Comparison of ENCODE assay signal across 8 cellular contexts in genomic region chr1:74732960-74733615, GRCh38. TPM values are rescaled to one million over a fixed set of nuclear protein-coding genes. Genes with fewer than 3 reads are reported as not detected.
A peak's percentile ranks its signal among the peaks of the same experiment; 100 is the strongest.
DNase-seq lines count a peak whose midpoint lies in the region; ATAC-seq and TF ChIP-seq lines count a peak whose summit lies in the region.

TSS of gene CRYZ (minus strand) at chr1:74733050. CDS start at chr1:74724821, 8,229 bp downstream.
TSS of gene TYW3 (plus strand) at chr1:74733152. CDS start at chr1:74733245, 93 bp downstream.

- WGBS in ectodermal cell, 2 experiments, result 30 to 32% methylated on average over 30 of the region's 30 CpGs

- intact Hi-C loops in CD14-positive monocyte (cut with micrococcal nuclease) (no loop called here), lower lobe of right lung (cut with DNase I) (no loop called here)
- intact Hi-C loops in activated CD4-positive, alpha-beta memory T cell treated with anti-CD3 and anti-CD28 coated beads for 36 hours (cut with micrococcal nuclease), result loop anchor here (1.0 to 5.0 kb wide), 7 partner anchors 12 to 1054 kb away; partner anchors contain the start of genes FPGT, LRRIQ3 and RABGGTB

- peaks cover 0 to 4% (median 2%) of the 10 kb centered on the region in 7 donors for H3K9me3 Mint-ChIP-seq in CD14-positive monocyte
- H3K9me3 Mint-ChIP-seq in activated CD4-positive, alpha-beta memory T cell treated with anti-CD3 and anti-CD28 coated beads for 36 hours, result no peaks in the 10 kb centered on the region

- peaks cover 0 to 2% (median 0%) of the 10 kb centered on the region in 3 donors for H3K27me3 Mint-ChIP-seq in CD14-positive monocyte (ENCODE audit: low read depth in 3 of 3)
- H3K27me3 Mint-ChIP-seq in activated CD4-positive, alpha-beta memory T cell treated with anti-CD3 and anti-CD28 coated beads for 36 hours, result no peaks in the 10 kb centered on the region

- ATAC-seq in GM19397 (IDR thresholded peaks at IDR 0.05; ENCODE audit: unreplicated experiment) (peak; percentile 72), HG03571 (IDR thresholded peaks at IDR 0.05; ENCODE audit: unreplicated experiment) (peak; percentile 70), lower lobe of right lung (peak; percentile 96 to 97)

- POLR2A ChIA-PET in activated CD4-positive, alpha-beta memory T cell treated with anti-CD3 and anti-CD28 coated beads for 36 hours (lab: Charles Lee), result interaction anchor here (1.7 kb wide), 1 partner anchor 31 kb away, joined by 4 read pairs; no protein-coding TSS in a partner anchor

- H3K27ac ChIP-seq in ectodermal cell (ENCODE audit: insufficient read depth, low read depth, low read length, poor library complexity, severe bottlenecking) (peak within 1 kb of the TSS; percentile 95), lower lobe of right lung (peak within 1 kb of the TSS; percentile 86)

- H3K36me3 Mint-ChIP-seq in CD14-positive monocyte, result peaks cover 16 to 20% of the 10 kb centered on the region in 2 donors
- peaks cover 30% of the 10 kb centered on the region for H3K36me3 Mint-ChIP-seq in activated CD4-positive, alpha-beta memory T cell treated with anti-CD3 and anti-CD28 coated beads for 36 hours

- H3K9me3 ChIP-seq in ectodermal cell (ENCODE audit: control insufficient read depth, low read length) (no peaks in the 10 kb centered on the region), lower lobe of right lung (no peaks in the 10 kb centered on the region)

- H3K4me1 ChIP-seq in ectodermal cell (ENCODE audit: control insufficient read depth, insufficient read depth, low read length), result no peaks in the 10 kb centered on the region
- peaks cover 45% of the 10 kb centered on the region for H3K4me1 ChIP-seq in lower lobe of right lung

- peak within 1 kb of the TSS; percentile 99 to 100 for H3K4me3 Mint-ChIP-seq in CD14-positive monocyte
- peak within 1 kb of the TSS; percentile 87 for H3K4me3 Mint-ChIP-seq in activated CD4-positive, alpha-beta memory T cell treated with anti-CD3 and anti-CD28 coated beads for 36 hours

- H3K36me3 ChIP-seq in ectodermal cell (ENCODE audit: control insufficient read depth, insufficient read depth, low read length), result peaks cover 15% of the 10 kb centered on the region
- peaks cover 16% of the 10 kb centered on the region for H3K36me3 ChIP-seq in lower lobe of right lung

- peak within 1 kb of the TSS; percentile 92 to 99 (median 96) for H3K27ac Mint-ChIP-seq in CD14-positive monocyte
- peak within 1 kb of the TSS; percentile 94 for H3K27ac Mint-ChIP-seq in activated CD4-positive, alpha-beta memory T cell treated with anti-CD3 and anti-CD28 coated beads for 36 hours

- CTCF ChIA-PET in activated CD4-positive, alpha-beta memory T cell treated with anti-CD3 and anti-CD28 coated beads for 36 hours (lab: Charles Lee), result interaction anchor here (0.6 to 2.6 kb wide), 21 partner anchors 10 to 1448 kb away, joined by 3 to 18 read pairs (median 4); no protein-coding TSS in a partner anchor

- peaks cover 15% of the 10 kb centered on the region for H3K4me1 Mint-ChIP-seq in CD14-positive monocyte
- peaks cover 44% of the 10 kb centered on the region for H3K4me1 Mint-ChIP-seq in activated CD4-positive, alpha-beta memory T cell treated with anti-CD3 and anti-CD28 coated beads for 36 hours (ENCODE audit: low read depth)

- peak; percentile 71 for DNase-seq in CD14-positive monocyte (ENCODE audit: low spot score)
- DNase-seq in NCI-H82 treated with DMSO at 0.1 percent for 48 hours (lab: John Stamatoyannopoulos, UW; ENCODE audit: unreplicated experiment), result peak; percentile 74
- peak; percentile 94 for DNase-seq in activated CD4-positive, alpha-beta memory T cell treated with anti-CD3 and anti-CD28 coated beads for 36 hours
- peak; percentile 90 for DNase-seq in lower lobe of right lung
- peak; percentile 62 to 82 (median 75) for DNase-seq in stimulated activated CD4-positive, alpha-beta T cell treated with anti-CD3 and anti-CD28 coated beads, TNF-alpha, amount 100 ng/mL, for 24 hours (ENCODE audit: low read depth in 3 of 3)

- TF ChIP-seq CTCF in CD14-positive monocyte (IDR thresholded peaks at IDR 0.05), result no peak
- no peak for TF ChIP-seq CTCF in lower lobe of right lung (IDR thresholded peaks at IDR 0.05)

- H3K27me3 ChIP-seq in ectodermal cell (ENCODE audit: control insufficient read depth, insufficient read depth, low read length, poor library complexity, severe bottlenecking), result no peaks in the 10 kb centered on the region
- H3K27me3 ChIP-seq in lower lobe of right lung (ENCODE audit: low read depth), result no peaks in the 10 kb centered on the region

- H3K4me3 ChIP-seq in ectodermal cell (ENCODE audit: insufficient read depth, low read depth, low read length), result peak within 1 kb of the TSS; percentile 63
- peak within 1 kb of the TSS; percentile 79 for H3K4me3 ChIP-seq in lower lobe of right lung

RNA-seq across cellular contexts. Expression of gene CRYZ, which starts in this region (rescaled TPM):
- 10 to 100 TPM in 1 of 2 donors, 1 to 10 TPM in 1; 6.1 to 16.4 TPM for polyA plus RNA-seq in CD14-positive monocyte
- 10 to 100 TPM; 22.0 to 22.5 TPM for total RNA-seq in activated CD4-positive, alpha-beta memory T cell treated with anti-CD3 and anti-CD28 coated beads for 36 hours
- polyA plus RNA-seq in ectodermal cell (2013, experiment 1 of 4), result 63.7 TPM
- polyA plus RNA-seq in ectodermal cell (2013, experiment 2 of 4), result 66.2 TPM
- polyA plus RNA-seq in ectodermal cell (2013, experiment 3 of 4), result 54.4 TPM
- 59.5 TPM for polyA plus RNA-seq in ectodermal cell (2013, experiment 4 of 4)
- 34.8 TPM for total RNA-seq in lower lobe of right lung

RNA-seq across cellular contexts. Expression of gene TYW3, which starts in this region (rescaled TPM):
- 1 to 10 TPM; 5.2 to 6.0 TPM for polyA plus RNA-seq in CD14-positive monocyte
- total RNA-seq in activated CD4-positive, alpha-beta memory T cell treated with anti-CD3 and anti-CD28 coated beads for 36 hours, result 10 to 100 TPM; 29.0 to 30.3 TPM
- 22.8 TPM for polyA plus RNA-seq in ectodermal cell (2013, experiment 1 of 4)
- polyA plus RNA-seq in ectodermal cell (2013, experiment 2 of 4), result 27.5 TPM
- polyA plus RNA-seq in ectodermal cell (2013, experiment 3 of 4), result 24.3 TPM
- polyA plus RNA-seq in ectodermal cell (2013, experiment 4 of 4), result 29.7 TPM
- 21.6 TPM for total RNA-seq in lower lobe of right lung

Comparison
In these comparisons a context has a peak if more than half of its experiments do, and no peak if none do; other contexts are left out.
1. Peak in every context shown above with its lines: DNase-seq, ATAC-seq, H3K4me3 ChIP-seq and H3K27ac ChIP-seq.